1 cellular context compared by ENCODE assay signal in the genomic region with DNA sequence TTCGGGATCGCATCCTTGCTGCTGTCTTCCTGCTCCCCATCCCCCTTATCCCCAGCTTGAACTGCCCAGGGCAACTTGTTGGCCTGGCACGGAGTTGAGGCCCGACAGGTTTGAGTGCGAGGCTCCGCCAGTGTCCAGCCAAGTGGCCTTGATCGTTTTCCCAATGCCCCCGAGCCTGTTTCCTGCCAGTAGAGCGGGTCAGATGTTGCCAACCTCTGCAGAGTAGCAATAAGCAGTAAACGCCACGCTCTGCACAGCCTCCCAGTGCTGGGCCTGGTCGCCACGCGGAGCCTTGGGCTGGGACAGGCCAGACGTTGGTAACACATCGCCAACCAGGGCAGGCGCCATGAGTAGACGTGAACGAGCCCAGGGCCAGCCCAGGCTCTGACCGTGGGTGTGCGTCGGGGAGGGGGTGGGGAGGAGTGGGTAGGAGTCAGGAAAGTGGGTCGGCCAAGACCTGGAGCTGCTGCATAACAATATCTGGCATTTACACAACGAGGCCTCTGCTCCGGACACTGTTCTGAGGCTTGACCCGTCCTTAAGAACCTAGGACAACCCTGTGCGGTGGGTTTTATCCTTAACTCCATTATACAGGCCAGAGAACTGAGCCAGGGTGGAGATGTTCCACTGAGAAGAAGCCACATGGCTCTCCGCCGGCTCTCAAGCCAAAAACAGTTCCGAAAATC.
TF ChIP-seq lines count a peak whose summit lies in the region.

No MANE protein-coding gene starts in this region.

TF ChIP-seq in HepG2, 621 proteins besides CTCF, POLR2A, EP300 and RAD21 (continues in another document):
- TF ChIP-seq, protein P1, sequence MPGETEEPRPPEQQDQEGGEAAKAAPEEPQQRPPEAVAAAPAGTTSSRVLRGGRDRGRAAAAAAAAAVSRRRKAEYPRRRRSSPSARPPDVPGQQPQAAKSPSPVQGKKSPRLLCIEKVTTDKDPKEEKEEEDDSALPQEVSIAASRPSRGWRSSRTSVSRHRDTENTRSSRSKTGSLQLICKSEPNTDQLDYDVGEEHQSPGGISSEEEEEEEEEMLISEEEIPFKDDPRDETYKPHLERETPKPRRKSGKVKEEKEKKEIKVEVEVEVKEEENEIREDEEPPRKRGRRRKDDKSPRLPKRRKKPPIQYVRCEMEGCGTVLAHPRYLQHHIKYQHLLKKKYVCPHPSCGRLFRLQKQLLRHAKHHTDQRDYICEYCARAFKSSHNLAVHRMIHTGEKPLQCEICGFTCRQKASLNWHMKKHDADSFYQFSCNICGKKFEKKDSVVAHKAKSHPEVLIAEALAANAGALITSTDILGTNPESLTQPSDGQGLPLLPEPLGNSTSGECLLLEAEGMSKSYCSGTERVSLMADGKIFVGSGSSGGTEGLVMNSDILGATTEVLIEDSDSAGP (CRISPR knock-in tag; IDR thresholded peaks at IDR 0.05; ENCODE audit: borderline replicate concordance): peak; percentile 11; the same call in 1 of the 2 replicates
- TF ChIP-seq, protein P2, sequence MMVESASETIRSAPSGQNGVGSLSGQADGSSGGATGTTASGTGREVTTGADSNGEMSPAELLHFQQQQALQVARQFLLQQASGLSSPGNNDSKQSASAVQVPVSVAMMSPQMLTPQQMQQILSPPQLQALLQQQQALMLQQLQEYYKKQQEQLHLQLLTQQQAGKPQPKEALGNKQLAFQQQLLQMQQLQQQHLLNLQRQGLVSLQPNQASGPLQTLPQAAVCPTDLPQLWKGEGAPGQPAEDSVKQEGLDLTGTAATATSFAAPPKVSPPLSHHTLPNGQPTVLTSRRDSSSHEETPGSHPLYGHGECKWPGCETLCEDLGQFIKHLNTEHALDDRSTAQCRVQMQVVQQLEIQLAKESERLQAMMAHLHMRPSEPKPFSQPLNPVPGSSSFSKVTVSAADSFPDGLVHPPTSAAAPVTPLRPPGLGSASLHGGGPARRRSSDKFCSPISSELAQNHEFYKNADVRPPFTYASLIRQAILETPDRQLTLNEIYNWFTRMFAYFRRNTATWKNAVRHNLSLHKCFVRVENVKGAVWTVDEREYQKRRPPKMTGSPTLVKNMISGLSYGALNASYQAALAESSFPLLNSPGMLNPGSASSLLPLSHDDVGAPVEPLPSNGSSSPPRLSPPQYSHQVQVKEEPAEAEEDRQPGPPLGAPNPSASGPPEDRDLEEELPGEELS (CRISPR knock-in tag; IDR thresholded peaks at IDR 0.05): 0 out of 2 replicates have a peak, but pooled peaks have one; percentile 4
- TF ChIP-seq, protein P3, sequence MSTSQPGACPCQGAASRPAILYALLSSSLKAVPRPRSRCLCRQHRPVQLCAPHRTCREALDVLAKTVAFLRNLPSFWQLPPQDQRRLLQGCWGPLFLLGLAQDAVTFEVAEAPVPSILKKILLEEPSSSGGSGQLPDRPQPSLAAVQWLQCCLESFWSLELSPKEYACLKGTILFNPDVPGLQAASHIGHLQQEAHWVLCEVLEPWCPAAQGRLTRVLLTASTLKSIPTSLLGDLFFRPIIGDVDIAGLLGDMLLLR (CRISPR knock-in tag; IDR thresholded peaks at IDR 0.05): peak; percentile 7; the same call in 1 of the 2 replicates
- TF ChIP-seq, protein P4, sequence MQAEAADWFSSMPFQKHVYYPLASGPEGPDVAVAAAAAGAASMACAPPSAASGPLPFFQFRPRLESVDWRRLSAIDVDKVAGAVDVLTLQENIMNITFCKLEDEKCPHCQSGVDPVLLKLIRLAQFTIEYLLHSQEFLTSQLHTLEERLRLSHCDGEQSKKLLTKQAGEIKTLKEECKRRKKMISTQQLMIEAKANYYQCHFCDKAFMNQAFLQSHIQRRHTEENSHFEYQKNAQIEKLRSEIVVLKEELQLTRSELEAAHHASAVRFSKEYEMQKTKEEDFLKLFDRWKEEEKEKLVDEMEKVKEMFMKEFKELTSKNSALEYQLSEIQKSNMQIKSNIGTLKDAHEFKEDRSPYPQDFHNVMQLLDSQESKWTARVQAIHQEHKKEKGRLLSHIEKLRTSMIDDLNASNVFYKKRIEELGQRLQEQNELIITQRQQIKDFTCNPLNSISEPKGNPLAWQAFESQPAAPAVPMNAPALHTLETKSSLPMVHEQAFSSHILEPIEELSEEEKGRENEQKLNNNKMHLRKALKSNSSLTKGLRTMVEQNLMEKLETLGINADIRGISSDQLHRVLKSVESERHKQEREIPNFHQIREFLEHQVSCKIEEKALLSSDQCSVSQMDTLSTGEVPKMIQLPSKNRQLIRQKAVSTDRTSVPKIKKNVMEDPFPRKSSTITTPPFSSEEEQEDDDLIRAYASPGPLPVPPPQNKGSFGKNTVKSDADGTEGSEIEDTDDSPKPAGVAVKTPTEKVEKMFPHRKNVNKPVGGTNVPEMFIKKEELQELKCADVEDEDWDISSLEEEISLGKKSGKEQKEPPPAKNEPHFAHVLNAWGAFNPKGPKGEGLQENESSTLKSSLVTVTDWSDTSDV (CRISPR knock-in tag; IDR thresholded peaks at IDR 0.05): 0 out of 2 replicates have a peak, but pooled peaks have one; percentile 85
- peak; percentile 2; the same call in 1 of the 2 replicates for TF ChIP-seq KMT2A (CRISPR knock-in tag; IDR thresholded peaks at IDR 0.05)
- TF ChIP-seq RFX5 (IDR thresholded peaks at IDR 0.05; ENCODE audit: low read depth, low read length): peak; percentile 42; the same call in 1 of the 2 replicates
- TF ChIP-seq, protein P5, sequence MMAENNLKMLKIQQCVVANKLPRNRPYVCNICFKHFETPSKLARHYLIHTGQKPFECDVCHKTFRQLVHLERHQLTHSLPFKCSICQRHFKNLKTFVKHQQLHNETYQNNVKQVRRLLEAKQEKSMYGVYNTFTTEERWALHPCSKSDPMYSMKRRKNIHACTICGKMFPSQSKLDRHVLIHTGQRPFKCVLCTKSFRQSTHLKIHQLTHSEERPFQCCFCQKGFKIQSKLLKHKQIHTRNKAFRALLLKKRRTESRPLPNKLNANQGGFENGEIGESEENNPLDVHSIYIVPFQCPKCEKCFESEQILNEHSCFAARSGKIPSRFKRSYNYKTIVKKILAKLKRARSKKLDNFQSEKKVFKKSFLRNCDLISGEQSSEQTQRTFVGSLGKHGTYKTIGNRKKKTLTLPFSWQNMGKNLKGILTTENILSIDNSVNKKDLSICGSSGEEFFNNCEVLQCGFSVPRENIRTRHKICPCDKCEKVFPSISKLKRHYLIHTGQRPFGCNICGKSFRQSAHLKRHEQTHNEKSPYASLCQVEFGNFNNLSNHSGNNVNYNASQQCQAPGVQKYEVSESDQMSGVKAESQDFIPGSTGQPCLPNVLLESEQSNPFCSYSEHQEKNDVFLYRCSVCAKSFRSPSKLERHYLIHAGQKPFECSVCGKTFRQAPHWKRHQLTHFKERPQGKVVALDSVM (CRISPR knock-in tag; IDR thresholded peaks at IDR 0.05): peak; percentile 13; the same call in 1 of the 2 replicates
- TF ChIP-seq, protein P6, sequence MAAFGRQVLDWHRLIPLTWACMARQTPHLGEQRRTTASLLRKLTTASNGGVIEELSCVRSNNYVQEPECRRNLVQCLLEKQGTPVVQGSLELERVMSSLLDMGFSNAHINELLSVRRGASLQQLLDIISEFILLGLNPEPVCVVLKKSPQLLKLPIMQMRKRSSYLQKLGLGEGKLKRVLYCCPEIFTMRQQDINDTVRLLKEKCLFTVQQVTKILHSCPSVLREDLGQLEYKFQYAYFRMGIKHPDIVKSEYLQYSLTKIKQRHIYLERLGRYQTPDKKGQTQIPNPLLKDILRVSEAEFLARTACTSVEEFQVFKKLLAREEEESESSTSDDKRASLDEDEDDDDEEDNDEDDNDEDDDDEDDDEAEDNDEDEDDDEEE (CRISPR knock-in tag; IDR thresholded peaks at IDR 0.05): peak; percentile 90
- peak; percentile 4; the same call in 1 of the 2 replicates for TF ChIP-seq FOXC1 (CRISPR knock-in tag; IDR thresholded peaks at IDR 0.05; ENCODE audit: borderline replicate concordance)
- no peak for TF ChIP-seq ZMYM3 (CRISPR knock-in tag; IDR thresholded peaks at IDR 0.05)
- TF ChIP-seq WIZ (CRISPR knock-in tag; IDR thresholded peaks at IDR 0.05): 0 out of 2 replicates have a peak, but pooled peaks have one; percentile 26
- no peak for TF ChIP-seq ZNF143 (CRISPR knock-in tag; IDR thresholded peaks at IDR 0.05)
- TF ChIP-seq, protein P7, sequence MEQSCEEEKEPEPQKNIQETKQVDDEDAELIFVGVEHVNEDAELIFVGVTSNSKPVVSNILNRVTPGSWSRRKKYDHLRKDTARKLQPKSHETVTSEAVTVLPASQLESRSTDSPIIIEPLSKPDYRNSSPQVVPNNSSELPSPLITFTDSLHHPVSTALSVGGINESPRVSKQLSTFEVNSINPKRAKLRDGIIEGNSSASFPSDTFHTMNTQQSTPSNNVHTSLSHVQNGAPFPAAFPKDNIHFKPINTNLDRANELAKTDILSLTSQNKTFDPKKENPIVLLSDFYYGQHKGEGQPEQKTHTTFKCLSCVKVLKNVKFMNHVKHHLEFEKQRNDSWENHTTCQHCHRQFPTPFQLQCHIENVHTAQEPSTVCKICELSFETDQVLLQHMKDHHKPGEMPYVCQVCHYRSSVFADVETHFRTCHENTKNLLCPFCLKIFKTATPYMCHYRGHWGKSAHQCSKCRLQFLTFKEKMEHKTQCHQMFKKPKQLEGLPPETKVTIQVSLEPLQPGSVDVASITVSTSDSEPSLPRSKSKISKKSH (CRISPR knock-in tag; IDR thresholded peaks at IDR 0.05; ENCODE audit: borderline replicate concordance): peak; percentile 78
- TF ChIP-seq, protein P8, sequence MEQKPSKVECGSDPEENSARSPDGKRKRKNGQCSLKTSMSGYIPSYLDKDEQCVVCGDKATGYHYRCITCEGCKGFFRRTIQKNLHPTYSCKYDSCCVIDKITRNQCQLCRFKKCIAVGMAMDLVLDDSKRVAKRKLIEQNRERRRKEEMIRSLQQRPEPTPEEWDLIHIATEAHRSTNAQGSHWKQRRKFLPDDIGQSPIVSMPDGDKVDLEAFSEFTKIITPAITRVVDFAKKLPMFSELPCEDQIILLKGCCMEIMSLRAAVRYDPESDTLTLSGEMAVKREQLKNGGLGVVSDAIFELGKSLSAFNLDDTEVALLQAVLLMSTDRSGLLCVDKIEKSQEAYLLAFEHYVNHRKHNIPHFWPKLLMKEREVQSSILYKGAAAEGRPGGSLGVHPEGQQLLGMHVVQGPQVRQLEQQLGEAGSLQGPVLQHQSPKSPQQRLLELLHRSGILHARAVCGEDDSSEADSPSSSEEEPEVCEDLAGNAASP (CRISPR knock-in tag; IDR thresholded peaks at IDR 0.05; ENCODE audit: borderline replicate concordance): no peak
- TF ChIP-seq ZNF782 (CRISPR knock-in tag; IDR thresholded peaks at IDR 0.05; ENCODE audit: borderline replicate concordance): peak; percentile 51; the same call in 1 of the 2 replicates
- peak; percentile 52 for TF ChIP-seq NRL (CRISPR knock-in tag; IDR thresholded peaks at IDR 0.05; ENCODE audit: borderline replicate concordance)
- no peak for TF ChIP-seq BORCS8-MEF2B (CRISPR knock-in tag; IDR thresholded peaks at IDR 0.05)
- TF ChIP-seq SRSF9 (IDR thresholded peaks at IDR 0.05; ENCODE audit: borderline replicate concordance, insufficient read depth, low read depth, low read length, poor library complexity, severe bottlenecking): no peak
- no peak for TF ChIP-seq JARID2 (CRISPR knock-in tag; IDR thresholded peaks at IDR 0.05; ENCODE audit: insufficient replicate concordance)
- TF ChIP-seq RBAK (CRISPR knock-in tag; IDR thresholded peaks at IDR 0.05): no peak
- TF ChIP-seq, protein P9, sequence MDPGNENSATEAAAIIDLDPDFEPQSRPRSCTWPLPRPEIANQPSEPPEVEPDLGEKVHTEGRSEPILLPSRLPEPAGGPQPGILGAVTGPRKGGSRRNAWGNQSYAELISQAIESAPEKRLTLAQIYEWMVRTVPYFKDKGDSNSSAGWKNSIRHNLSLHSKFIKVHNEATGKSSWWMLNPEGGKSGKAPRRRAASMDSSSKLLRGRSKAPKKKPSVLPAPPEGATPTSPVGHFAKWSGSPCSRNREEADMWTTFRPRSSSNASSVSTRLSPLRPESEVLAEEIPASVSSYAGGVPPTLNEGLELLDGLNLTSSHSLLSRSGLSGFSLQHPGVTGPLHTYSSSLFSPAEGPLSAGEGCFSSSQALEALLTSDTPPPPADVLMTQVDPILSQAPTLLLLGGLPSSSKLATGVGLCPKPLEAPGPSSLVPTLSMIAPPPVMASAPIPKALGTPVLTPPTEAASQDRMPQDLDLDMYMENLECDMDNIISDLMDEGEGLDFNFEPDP (CRISPR knock-in tag; conservative IDR thresholded peaks at IDR 0.05): peak; percentile 60; the same call in 1 of the 2 replicates
- TF ChIP-seq GPN1 (CRISPR knock-in tag; IDR thresholded peaks at IDR 0.05; ENCODE audit: borderline replicate concordance): 0 out of 2 replicates have a peak, but pooled peaks have one; percentile 19
- TF ChIP-seq KLF15 (CRISPR knock-in tag; IDR thresholded peaks at IDR 0.05; ENCODE audit: borderline replicate concordance): no peak
- TF ChIP-seq, protein P10, sequence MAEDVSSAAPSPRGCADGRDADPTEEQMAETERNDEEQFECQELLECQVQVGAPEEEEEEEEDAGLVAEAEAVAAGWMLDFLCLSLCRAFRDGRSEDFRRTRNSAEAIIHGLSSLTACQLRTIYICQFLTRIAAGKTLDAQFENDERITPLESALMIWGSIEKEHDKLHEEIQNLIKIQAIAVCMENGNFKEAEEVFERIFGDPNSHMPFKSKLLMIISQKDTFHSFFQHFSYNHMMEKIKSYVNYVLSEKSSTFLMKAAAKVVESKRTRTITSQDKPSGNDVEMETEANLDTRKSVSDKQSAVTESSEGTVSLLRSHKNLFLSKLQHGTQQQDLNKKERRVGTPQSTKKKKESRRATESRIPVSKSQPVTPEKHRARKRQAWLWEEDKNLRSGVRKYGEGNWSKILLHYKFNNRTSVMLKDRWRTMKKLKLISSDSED (CRISPR knock-in tag; IDR thresholded peaks at IDR 0.05): no peak
- TF ChIP-seq CEBPG (CRISPR knock-in tag; IDR thresholded peaks at IDR 0.05): no peak
- 0 out of 2 replicates have a peak, but pooled peaks have one; percentile 1 for TF ChIP-seq ZNF616 (CRISPR knock-in tag; IDR thresholded peaks at IDR 0.05; ENCODE audit: low read depth)
- 0 out of 2 replicates have a peak, but pooled peaks have one; percentile 8 for TF ChIP-seq SMAD3 (CRISPR knock-in tag; IDR thresholded peaks at IDR 0.05)
- TF ChIP-seq, protein P11, sequence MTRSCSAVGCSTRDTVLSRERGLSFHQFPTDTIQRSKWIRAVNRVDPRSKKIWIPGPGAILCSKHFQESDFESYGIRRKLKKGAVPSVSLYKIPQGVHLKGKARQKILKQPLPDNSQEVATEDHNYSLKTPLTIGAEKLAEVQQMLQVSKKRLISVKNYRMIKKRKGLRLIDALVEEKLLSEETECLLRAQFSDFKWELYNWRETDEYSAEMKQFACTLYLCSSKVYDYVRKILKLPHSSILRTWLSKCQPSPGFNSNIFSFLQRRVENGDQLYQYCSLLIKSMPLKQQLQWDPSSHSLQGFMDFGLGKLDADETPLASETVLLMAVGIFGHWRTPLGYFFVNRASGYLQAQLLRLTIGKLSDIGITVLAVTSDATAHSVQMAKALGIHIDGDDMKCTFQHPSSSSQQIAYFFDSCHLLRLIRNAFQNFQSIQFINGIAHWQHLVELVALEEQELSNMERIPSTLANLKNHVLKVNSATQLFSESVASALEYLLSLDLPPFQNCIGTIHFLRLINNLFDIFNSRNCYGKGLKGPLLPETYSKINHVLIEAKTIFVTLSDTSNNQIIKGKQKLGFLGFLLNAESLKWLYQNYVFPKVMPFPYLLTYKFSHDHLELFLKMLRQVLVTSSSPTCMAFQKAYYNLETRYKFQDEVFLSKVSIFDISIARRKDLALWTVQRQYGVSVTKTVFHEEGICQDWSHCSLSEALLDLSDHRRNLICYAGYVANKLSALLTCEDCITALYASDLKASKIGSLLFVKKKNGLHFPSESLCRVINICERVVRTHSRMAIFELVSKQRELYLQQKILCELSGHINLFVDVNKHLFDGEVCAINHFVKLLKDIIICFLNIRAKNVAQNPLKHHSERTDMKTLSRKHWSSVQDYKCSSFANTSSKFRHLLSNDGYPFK (CRISPR knock-in tag; IDR thresholded peaks at IDR 0.05; ENCODE audit: borderline replicate concordance): no peak
- TF ChIP-seq PCBP1 (IDR thresholded peaks at IDR 0.05; ENCODE audit: borderline replicate concordance, low read depth, low read length): 0 out of 2 replicates have a peak, but pooled peaks have one; percentile 18
- no peak for TF ChIP-seq CCAR2 (optimal IDR thresholded peaks at IDR 0.05; ENCODE audit: low read depth, low read length)
